ENCODE assay signal across 8 cellular contexts in genomic region chr7:12687213-12688171, GRCh38. TPM values are rescaled to one million over a fixed set of nuclear protein-coding genes. Genes with fewer than 3 reads are reported as not detected.
DNase-seq lines count a peak whose midpoint lies in the region; ATAC-seq and TF ChIP-seq lines count a peak whose summit lies in the region.

TSS of gene ARL4A (plus strand) at chr7:12687633. CDS start at chr7:12688255, 622 bp downstream.

- H3K27me3 ChIP-seq in osteoblast (ENCODE audit: insufficient read depth, low read length) (no peaks in the 10 kb centered on the region), testis (no peaks in the 10 kb centered on the region)

- peak; percentile 91 for ATAC-seq in HG02610 (IDR thresholded peaks at IDR 0.05; ENCODE audit: unreplicated experiment)

- H4K20me1 ChIP-seq in osteoblast (ENCODE audit: insufficient read depth, low read length): no peaks in the 10 kb centered on the region

- peak within 1 kb of the TSS; percentile 90 for H2AFZ ChIP-seq in osteoblast (ENCODE audit: low read length)

- peak within 1 kb of the TSS; percentile 96 for H3K4me2 ChIP-seq in osteoblast (ENCODE audit: insufficient read depth, low read length)

- H3K9me3 ChIP-seq in osteoblast (ENCODE audit: low read depth, low read length): no peaks in the 10 kb centered on the region
- H3K9me3 ChIP-seq in testis: no peaks in the 10 kb centered on the region

- peaks cover 22% of the 10 kb centered on the region for H3K4me1 ChIP-seq in osteoblast (ENCODE audit: insufficient read depth, low read length)
- peaks cover 5% of the 10 kb centered on the region for H3K4me1 ChIP-seq in testis

- H3K27ac ChIP-seq in osteoblast (ENCODE audit: low read depth, low read length) (peak within 1 kb of the TSS; percentile 88), testis (peak within 1 kb of the TSS; percentile 89 to 96)

- H3K36me3 ChIP-seq in osteoblast (ENCODE audit: insufficient read depth, low read length) (no peaks in the 10 kb centered on the region), testis (ENCODE audit: low read depth, missing control alignments) (no peaks in the 10 kb centered on the region)

- WGBS in testis, 2 donors: 2% methylated on average over 27 to 41 of the region's 51 CpGs

- TF ChIP-seq POLR2A in testis (IDR thresholded peaks at IDR 0.05): peak; percentile 22

- peak; percentile 99 for DNase-seq in NCI-H1092 treated with DMSO at 0.1 percent for 48 hours (lab: John Stamatoyannopoulos, UW)
- peak; percentile 91 to 99 for DNase-seq in SW 1271 (lab: John Stamatoyannopoulos, UW)
- peak; percentile 71 for DNase-seq in activated naive CD8-positive, alpha-beta T cell treated with anti-CD3 and anti-CD28 coated beads, Interleukin-2, amount 50 U/mL, for 16 hours (ENCODE audit: low read depth, low spot score)
- peak; percentile 93 to 99 (median 98) for DNase-seq in head of caudate nucleus
- peak; percentile 99 for DNase-seq in osteoblast (ENCODE audit: insufficient read length, low spot score, missing footprints)
- peak; percentile 100 for DNase-seq in testis

- H3K79me2 ChIP-seq in osteoblast (ENCODE audit: insufficient read depth, low read length): peaks cover 37% of the 10 kb centered on the region

- intact Hi-C loops in head of caudate nucleus (cut with DNase I): loop anchor here (10.0 kb wide), 1 partner anchor 427 kb away; no protein-coding TSS in a partner anchor
- intact Hi-C loops in testis (cut with DNase I; ENCODE audit: low total_unique reads): no loop called here

- peak; percentile 41 for TF ChIP-seq CTCF in osteoblast (IDR thresholded peaks at IDR 0.05; ENCODE audit: extremely low read depth, low read depth, low read length)
- no peak for TF ChIP-seq CTCF in testis (IDR thresholded peaks at IDR 0.05)

- H3K4me3 ChIP-seq in GM08714 (ENCODE audit: low read length) (peak within 1 kb of the TSS; percentile 81), osteoblast (ENCODE audit: insufficient read depth, low read length) (peak within 1 kb of the TSS; percentile 87), testis (peak within 1 kb of the TSS; percentile 97 to 98)

RNA-seq across cellular contexts. Expression of gene ARL4A, which starts in this region (rescaled TPM):
- total RNA-seq in osteoblast: 20.6 and 25.3 TPM in 2 replicates
- total RNA-seq in testis: 100 to 1,000 TPM in 1 of 2 donors, 10 to 100 TPM in 1; 60.8 to 153 TPM
- polyA plus RNA-seq in testis (ENCODE audit: insufficient read depth, low read depth, low replicate concordance): 344 TPM

Comparison
In these comparisons a context has a peak if more than half of its experiments do, and no peak if none do; other contexts are left out.
1. Peak in every context shown above with its lines: DNase-seq, ATAC-seq, H3K4me3 ChIP-seq and H3K27ac ChIP-seq.